In the genomic region with DNA sequence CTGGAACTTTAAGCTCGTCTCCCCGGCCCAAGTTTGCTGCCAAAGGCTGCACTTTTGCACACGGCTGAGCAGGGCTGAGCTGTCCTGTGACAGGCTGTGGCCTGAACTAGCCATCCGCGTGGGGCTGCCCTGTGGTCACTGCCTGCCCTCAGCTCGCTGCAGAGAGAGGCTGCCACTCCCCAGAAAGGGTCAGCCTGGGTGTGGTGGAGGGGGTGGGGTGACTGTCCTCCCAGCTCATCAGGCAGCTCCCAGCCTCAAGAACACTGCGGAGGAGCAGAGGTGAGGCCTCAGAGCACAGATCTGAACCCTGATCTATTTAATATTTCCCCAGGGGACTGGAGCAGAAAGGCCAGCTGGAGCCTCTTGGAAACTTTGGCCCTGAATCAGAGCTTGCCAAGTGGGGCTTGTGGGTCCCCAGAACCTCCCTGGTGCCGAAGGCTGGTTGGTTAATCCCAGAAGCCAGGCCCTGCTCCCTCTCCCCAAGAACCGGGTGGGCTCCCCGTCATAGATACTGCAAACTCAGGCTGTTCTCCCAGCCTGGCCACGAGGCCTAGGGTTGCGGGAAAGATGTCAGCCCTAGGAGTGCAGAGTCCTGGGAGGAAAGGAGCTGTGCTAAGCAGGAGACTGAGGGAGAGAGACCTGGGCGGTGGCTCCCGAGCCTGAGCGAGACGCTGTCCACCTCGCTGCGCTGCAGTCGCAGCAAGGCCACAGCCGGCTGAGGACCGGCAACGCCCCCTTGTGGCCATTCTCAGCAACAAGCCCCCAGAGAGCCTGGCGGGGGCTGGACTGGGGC, we compare ENCODE assay signal across 8 cellular contexts.
DNase-seq lines count a peak whose midpoint lies in the region; ATAC-seq and TF ChIP-seq lines count a peak whose summit lies in the region.

No MANE protein-coding gene starts in this region.

- ATAC-seq in HG03354 (IDR thresholded peaks at IDR 0.05; ENCODE audit: poor library complexity, severe bottlenecking, unreplicated experiment) = no peak

- H3K9me3 ChIP-seq in NT2/D1 (ENCODE audit: insufficient read depth, low read length) (peaks cover 8% of the 10 kb centered on the region), mucosa of stomach (ENCODE audit: control insufficient read depth, low read length) (no peaks in the 10 kb centered on the region)

- peaks cover 9% of the 10 kb centered on the region for H3K4me1 ChIP-seq in NT2/D1 (ENCODE audit: insufficient read depth, insufficient read length)
- peaks cover 12% of the 10 kb centered on the region for H3K4me1 ChIP-seq in mucosa of stomach (ENCODE audit: control insufficient read depth, insufficient read depth, low read length)

- DNase-seq in G401 (ENCODE audit: low spot score) (peak; percentile 69), HT1080 (ENCODE audit: low read depth) (peak; percentile 81), NT2/D1 (ENCODE audit: low read depth, low spot score) (peak; percentile 88), activated T-cell treated with anti-CD3 and anti-CD28 coated beads for 24 hours (ENCODE audit: low read depth) (peak; percentile 47), epithelial cell of proximal tubule (ENCODE audit: low read depth) (no peak)
- peak; percentile 28 to 42 for DNase-seq in stimulated activated CD8-positive, alpha-beta memory T cell treated with anti-CD3 and anti-CD28 coated beads, Interleukin-4, amount 100 ng/mL, for 1 hour (ENCODE audit: low read depth in 2 of 2, low spot score in 1 of 2)

- H3K36me3 ChIP-seq in NT2/D1 (ENCODE audit: insufficient read depth, insufficient read length, low read length) (no peaks in the 10 kb centered on the region), mucosa of stomach (ENCODE audit: control insufficient read depth, insufficient read depth, low read length) (no peaks in the 10 kb centered on the region)

- no peaks in the 10 kb centered on the region for H3K27me3 ChIP-seq in NT2/D1 (ENCODE audit: insufficient read depth, insufficient read length)
- H3K27me3 ChIP-seq in mucosa of stomach (ENCODE audit: control insufficient read depth, insufficient read depth, low read length) = no peaks in the 10 kb centered on the region

- TF ChIP-seq CTCF in epithelial cell of proximal tubule (conservative IDR thresholded peaks at IDR 0.05; ENCODE audit: low read depth, low read length) = peak; percentile 93

- in situ Hi-C loops in G401 (cut with HindIII; ENCODE audit: low sequenced_read_pairs) = no loop called here

- no peak overlapping the region for H3K4me3 ChIP-seq in NT2/D1 (ENCODE audit: insufficient read length, low read depth)
- H3K4me3 ChIP-seq in epithelial cell of proximal tubule (ENCODE audit: low read depth, low read length) = peak overlapping the region; percentile 17
- no peak overlapping the region for H3K4me3 ChIP-seq in mucosa of stomach (ENCODE audit: low read length)

- peak overlapping the region; percentile 21 for H3K9ac ChIP-seq in NT2/D1 (ENCODE audit: insufficient read length, low read depth)
- H3K9ac ChIP-seq in mucosa of stomach (ENCODE audit: low read length) = peak overlapping the region; percentile 47
